Comparison of ENCODE assay signal across 14 cellular contexts in the genomic region with DNA sequence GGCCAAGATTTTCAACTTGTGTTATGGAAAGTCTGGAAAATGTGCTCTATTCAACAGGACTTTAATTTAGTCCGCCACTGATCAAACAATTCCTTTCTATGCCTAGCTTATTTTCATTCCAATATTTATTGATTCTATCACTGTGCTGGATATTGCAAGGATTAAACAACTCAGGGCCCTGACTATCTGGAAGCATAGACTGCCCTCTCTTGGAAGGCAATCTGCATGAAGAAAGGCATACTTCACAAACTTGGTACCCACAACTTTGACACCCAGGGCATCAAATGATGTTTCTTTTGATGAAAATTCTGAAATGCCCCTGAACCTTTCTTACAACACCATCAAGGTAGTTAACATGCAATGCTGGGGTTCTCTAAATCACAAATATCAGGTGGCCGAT.
DNase-seq lines count a peak whose midpoint lies in the region; ATAC-seq, FAIRE-seq and TF ChIP-seq lines count a peak whose summit lies in the region.
"Had no signal": no experiment of that assay in that cellular context is flagged by ENCODE, and none has a peak within 500 bp of the region (broad histone marks: within the 10 kb centered on the region; RNA-seq: fewer than 3 reads in every experiment).

No MANE protein-coding gene starts in this region.

- TF ChIP-seq RAD21 in HepG2 (CRISPR knock-in tag; IDR thresholded peaks at IDR 0.05): no peak

- H3K9me3 Mint-ChIP-seq in activated T-helper 17 cell treated with anti-CD3 and anti-CD28 coated beads, Interleukin-2, amount 50 U/mL, for 72 hours: peaks cover 7% of the 10 kb centered on the region

- no peaks in the 10 kb centered on the region for H3K4me1 Mint-ChIP-seq in activated T-helper 17 cell treated with anti-CD3 and anti-CD28 coated beads, Interleukin-2, amount 50 U/mL, for 72 hours

- CTCF ChIA-PET in HepG2 (lab: Yijun Ruan, JAX; ENCODE audit: low intra/inter-chr PET ratio, low total read pairs): no interaction called here

- H3K9ac ChIP-seq in HepG2 (ENCODE audit: insufficient read depth, low read depth, low read length): no peak overlapping the region

- no peaks in the 10 kb centered on the region; a peak in 1 of 5 replicates for H3K27me3 ChIP-seq in HepG2 (ENCODE audit: control insufficient read depth in 1 of 2, insufficient read depth in 2 of 2, low read length in 2 of 2)

- H3K36me3 Mint-ChIP-seq in activated T-helper 17 cell treated with anti-CD3 and anti-CD28 coated beads, Interleukin-2, amount 50 U/mL, for 72 hours (ENCODE audit: low read depth): no peaks in the 10 kb centered on the region

- H3K9me3 ChIP-seq in HepG2 (ENCODE audit: low read length): no peaks in the 10 kb centered on the region

- in situ Hi-C loops in T47D (cut with HindIII; ENCODE audit: low pct_unique_long_range_greater_than_20kb, low sequenced_read_pairs): no loop called here
- in situ Hi-C loops in HepG2 (cut with HindIII; ENCODE audit: extremely low pct_ligation_motif_present, low pct_unique_long_range_greater_than_20kb): no loop called here

- peaks cover 33% of the 10 kb centered on the region for H3K4me1 ChIP-seq in HepG2 (ENCODE audit: insufficient read depth, low read length)

- no peak overlapping the region for H3K4me3 Mint-ChIP-seq in activated T-helper 17 cell treated with anti-CD3 and anti-CD28 coated beads, Interleukin-2, amount 50 U/mL, for 72 hours
- H3K4me3 Mint-ChIP-seq: activated naive CD8-positive, alpha-beta T cell; immature natural killer cell; natural killer cell had no signal

- H3K79me2 ChIP-seq in HepG2 (ENCODE audit: insufficient read depth, low read length): no peaks in the 10 kb centered on the region

- no peaks in the 10 kb centered on the region for H3K36me3 ChIP-seq in HepG2 (replicated peaks in 1 of 2; ENCODE audit: control insufficient read depth in 1 of 2, insufficient read depth in 2 of 2, low read length in 2 of 2)

- peak; percentile 12 for DNase-seq in HT-29 (ENCODE audit: low spot score)
- peak; percentile 26 to 86 for DNase-seq in T47D (ENCODE audit: low read depth in 1 of 2, low spot score in 1 of 2)
- DNase-seq in HepG2 (ENCODE audit: low spot score): peak; percentile 24
- no peak for DNase-seq in NCI-H2107 treated with DMSO at 0.1 percent for 48 hours (lab: John Stamatoyannopoulos, UW; ENCODE audit: unreplicated experiment)
- DNase-seq: immature natural killer cell, natural killer cell, NCI-H1436, T-helper 2 cell had no signal

- no TSS peak for BruUV-seq in HepG2 (replicated peaks; lab: Mats Ljungman, UMichigan)

- no peak overlapping the region for H3K4me2 ChIP-seq in HepG2 (ENCODE audit: low read depth, low read length)

- POLR2A ChIA-PET in HepG2 (lab: Yijun Ruan, JAX): no interaction called here

- H2AFZ ChIP-seq in HepG2 (ENCODE audit: low read length): no peak overlapping the region

- no peak for TF ChIP-seq POLR2A in HepG2 (IDR thresholded peaks at IDR 0.05; ENCODE audit: insufficient read depth in 1 of 2, low read depth in 2 of 2, low read length in 2 of 2)

- H3K27ac Mint-ChIP-seq in activated T-helper 17 cell treated with anti-CD3 and anti-CD28 coated beads, Interleukin-2, amount 50 U/mL, for 72 hours: no peak overlapping the region
- H3K27ac Mint-ChIP-seq: activated naive CD8-positive, alpha-beta T cell; immature natural killer cell; natural killer cell had no signal

- ATAC-seq in HepG2: no peak
- ATAC-seq in HG03196 (IDR thresholded peaks at IDR 0.05; ENCODE audit: unreplicated experiment): no peak
- no peak for ATAC-seq in activated T-helper 17 cell treated with anti-CD3 and anti-CD28 coated beads, Interleukin-2, amount 50 U/mL, for 72 hours (replicated peaks)
- ATAC-seq in HG02678 (IDR thresholded peaks at IDR 0.05; ENCODE audit: unreplicated experiment): no peak
- ATAC-seq: natural killer cell had no signal

- intact Hi-C loops in HepG2 (cut with micrococcal nuclease; ENCODE audit: unreplicated experiment): loop anchor here (5.0 to 10.0 kb wide), 3 partner anchors 91 to 761 kb away; a partner anchor contains a TSS

- WGBS in HepG2 (ENCODE audit: low lambda C conversion rate): 92% methylated on average over 2 of the region's 2 CpGs

- TF ChIP-seq EP300 in HepG2 (IDR thresholded peaks at IDR 0.05; ENCODE audit: low read depth in 2 of 2, low read length in 2 of 2) (no peak), HepG2 (CRISPR knock-in tag; IDR thresholded peaks at IDR 0.05; ENCODE audit: borderline replicate concordance) (no peak)

- no peak overlapping the region for H3K4me3 ChIP-seq in HepG2 (replicated peaks in 1 of 3; ENCODE audit: insufficient read depth in 1 of 3, low read depth in 2 of 3, low read length in 3 of 3)

- FAIRE-seq in HepG2 (lab: Jason Lieb, UNC): peak; percentile 26

- TF ChIP-seq CTCF in C4-2B (conservative IDR thresholded peaks at IDR 0.05) (peak; percentile 20), HepG2 (CRISPR knock-in tag; IDR thresholded peaks at IDR 0.05) (peak; percentile 46)

- no peak overlapping the region for H3K27ac ChIP-seq in C4-2B
- no peak overlapping the region for H3K27ac ChIP-seq in HepG2 (ENCODE audit: extremely low read length, insufficient read depth, low read length)
- H3K27ac ChIP-seq: HL-60 had no signal

- H3K27me3 Mint-ChIP-seq in activated T-helper 17 cell treated with anti-CD3 and anti-CD28 coated beads, Interleukin-2, amount 50 U/mL, for 72 hours: peaks cover 5% of the 10 kb centered on the region

- no peaks in the 10 kb centered on the region for H4K20me1 ChIP-seq in HepG2 (ENCODE audit: insufficient read depth, low read length)

TF ChIP-seq in HepG2, 621 proteins besides CTCF, POLR2A, EP300 and RAD21 (continues in another document):
- TF ChIP-seq RELA (CRISPR knock-in tag; IDR thresholded peaks at IDR 0.05) (no peak), KLF9 (CRISPR knock-in tag; IDR thresholded peaks at IDR 0.05; ENCODE audit: low read depth) (no peak), NFRKB (IDR thresholded peaks at IDR 0.05) (no peak), CEBPG (CRISPR knock-in tag; IDR thresholded peaks at IDR 0.05) (0 out of 2 replicates have a peak, but pooled peaks have one; percentile 13), HNRNPLL (IDR thresholded peaks at IDR 0.05; ENCODE audit: low read depth, low read length, poor library complexity, severe bottlenecking) (no peak), SAP130 (CRISPR knock-in tag; IDR thresholded peaks at IDR 0.05; ENCODE audit: low read depth) (0 out of 2 replicates have a peak, but pooled peaks have one; percentile 10), MLLT10 (CRISPR knock-in tag; IDR thresholded peaks at IDR 0.05) (no peak), ZFP62 (CRISPR knock-in tag; IDR thresholded peaks at IDR 0.05) (no peak), SMC3 (IDR thresholded peaks at IDR 0.05; ENCODE audit: low read length) (peak; percentile 64), SALL1 (CRISPR knock-in tag; IDR thresholded peaks at IDR 0.05) (no peak), RNF2 (conservative IDR thresholded peaks at IDR 0.05; ENCODE audit: low read depth) (no peak), FOXA3 (CRISPR knock-in tag; IDR thresholded peaks at IDR 0.05) (0 out of 2 replicates have a peak, but pooled peaks have one; percentile 7), SMAD3 (CRISPR knock-in tag; IDR thresholded peaks at IDR 0.05) (no peak), STAG1 (CRISPR knock-in tag; IDR thresholded peaks at IDR 0.05) (peak; percentile 81)
- TF ChIP-seq, protein P1, sequence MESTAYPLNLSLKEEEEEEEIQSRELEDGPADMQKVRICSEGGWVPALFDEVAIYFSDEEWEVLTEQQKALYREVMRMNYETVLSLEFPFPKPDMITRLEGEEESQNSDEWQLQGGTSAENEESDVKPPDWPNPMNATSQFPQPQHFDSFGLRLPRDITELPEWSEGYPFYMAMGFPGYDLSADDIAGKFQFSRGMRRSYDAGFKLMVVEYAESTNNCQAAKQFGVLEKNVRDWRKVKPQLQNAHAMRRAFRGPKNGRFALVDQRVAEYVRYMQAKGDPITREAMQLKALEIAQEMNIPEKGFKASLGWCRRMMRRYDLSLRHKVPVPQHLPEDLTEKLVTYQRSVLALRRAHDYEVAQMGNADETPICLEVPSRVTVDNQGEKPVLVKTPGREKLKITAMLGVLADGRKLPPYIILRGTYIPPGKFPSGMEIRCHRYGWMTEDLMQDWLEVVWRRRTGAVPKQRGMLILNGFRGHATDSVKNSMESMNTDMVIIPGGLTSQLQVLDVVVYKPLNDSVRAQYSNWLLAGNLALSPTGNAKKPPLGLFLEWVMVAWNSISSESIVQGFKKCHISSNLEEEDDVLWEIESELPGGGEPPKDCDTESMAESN (CRISPR knock-in tag; conservative IDR thresholded peaks at IDR 0.05): no peak
- TF ChIP-seq, protein P2, sequence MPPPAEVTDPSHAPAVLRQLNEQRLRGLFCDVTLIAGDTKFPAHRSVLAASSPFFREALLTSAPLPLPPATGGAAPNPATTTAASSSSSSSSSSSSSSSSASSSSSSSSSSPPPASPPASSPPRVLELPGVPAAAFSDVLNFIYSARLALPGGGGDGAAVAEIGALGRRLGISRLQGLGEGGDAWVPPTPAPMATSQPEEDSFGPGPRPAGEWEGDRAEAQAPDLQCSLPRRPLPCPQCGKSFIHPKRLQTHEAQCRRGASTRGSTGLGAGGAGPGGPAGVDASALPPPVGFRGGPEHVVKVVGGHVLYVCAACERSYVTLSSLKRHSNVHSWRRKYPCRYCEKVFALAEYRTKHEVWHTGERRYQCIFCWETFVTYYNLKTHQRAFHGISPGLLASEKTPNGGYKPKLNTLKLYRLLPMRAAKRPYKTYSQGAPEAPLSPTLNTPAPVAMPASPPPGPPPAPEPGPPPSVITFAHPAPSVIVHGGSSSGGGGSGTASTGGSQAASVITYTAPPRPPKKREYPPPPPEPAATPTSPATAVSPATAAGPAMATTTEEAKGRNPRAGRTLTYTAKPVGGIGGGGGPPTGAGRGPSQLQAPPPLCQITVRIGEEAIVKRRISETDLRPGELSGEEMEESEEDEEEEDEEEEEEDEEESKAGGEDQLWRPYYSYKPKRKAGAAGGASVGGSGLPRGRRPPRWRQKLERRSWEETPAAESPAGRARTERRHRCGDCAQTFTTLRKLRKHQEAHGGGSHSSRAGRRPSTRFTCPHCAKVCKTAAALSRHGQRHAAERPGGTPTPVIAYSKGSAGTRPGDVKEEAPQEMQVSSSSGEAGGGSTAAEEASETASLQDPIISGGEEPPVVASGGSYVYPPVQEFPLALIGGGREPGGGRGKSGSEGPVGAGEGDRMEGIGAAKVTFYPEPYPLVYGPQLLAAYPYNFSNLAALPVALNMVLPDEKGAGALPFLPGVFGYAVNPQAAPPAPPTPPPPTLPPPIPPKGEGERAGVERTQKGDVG (CRISPR knock-in tag; IDR thresholded peaks at IDR 0.05; ENCODE audit: borderline replicate concordance): no peak
- TF ChIP-seq, protein P3, sequence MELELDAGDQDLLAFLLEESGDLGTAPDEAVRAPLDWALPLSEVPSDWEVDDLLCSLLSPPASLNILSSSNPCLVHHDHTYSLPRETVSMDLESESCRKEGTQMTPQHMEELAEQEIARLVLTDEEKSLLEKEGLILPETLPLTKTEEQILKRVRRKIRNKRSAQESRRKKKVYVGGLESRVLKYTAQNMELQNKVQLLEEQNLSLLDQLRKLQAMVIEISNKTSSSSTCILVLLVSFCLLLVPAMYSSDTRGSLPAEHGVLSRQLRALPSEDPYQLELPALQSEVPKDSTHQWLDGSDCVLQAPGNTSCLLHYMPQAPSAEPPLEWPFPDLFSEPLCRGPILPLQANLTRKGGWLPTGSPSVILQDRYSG (CRISPR knock-in tag; IDR thresholded peaks at IDR 0.05): no peak
